36 cellular contexts compared by ENCODE assay signal in the genomic region with DNA sequence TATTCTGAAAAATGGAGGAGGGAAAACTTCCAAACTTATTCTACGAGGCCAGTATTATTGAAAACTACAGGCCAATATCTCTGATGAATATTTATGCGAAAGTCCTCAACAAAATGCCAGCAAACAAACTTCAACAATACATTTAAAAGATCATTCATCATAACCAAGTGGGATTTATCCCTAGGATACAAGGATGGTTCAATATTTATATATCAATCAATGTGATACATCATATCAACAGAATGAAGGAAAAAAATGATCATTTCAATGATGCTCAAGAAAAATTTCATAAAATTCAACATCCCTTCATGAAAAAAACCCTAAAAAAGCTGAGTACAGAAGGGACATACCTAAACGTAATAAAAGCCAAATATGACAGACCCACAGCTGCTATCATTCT. TPM values are rescaled to one million over a fixed set of nuclear protein-coding genes. Genes with fewer than 3 reads are reported as not detected.
"Had no signal": no experiment of that assay in that cellular context is flagged by ENCODE, and none has a peak within 500 bp of the region (broad histone marks: within the 10 kb centered on the region; RNA-seq: fewer than 3 reads in every experiment).

No MANE protein-coding gene starts in this region.

- DNase-seq: Karpas-422, Kasumi-1, MG63, MM.1S, MV-4-11, NCI-H1048, NCI-H1092, NCI-H1105, NCI-H1105 treated with DMSO at 0.1 percent for 48 hours, NCI-H1417, NCI-H1417 treated with DMSO at 0.1 percent for 48 hours, NCI-H1436, NCI-H1436 treated with DMSO at 0.1 percent for 48 hours, NCI-H146, NCI-H1694, NCI-H1694 treated with DMSO at 0.1 percent for 48 hours, NCI-H187, NCI-H187 treated with DMSO at 0.1 percent for 48 hours, NCI-H1930, NCI-H2029, NCI-H2029 treated with DMSO at 0.1 percent for 48 hours, NCI-H2081, NCI-H2081 treated with DMSO at 0.1 percent for 48 hours, NCI-H2107, NCI-H2171, NCI-H2171 treated with DMSO at 0.1 percent for 48 hours, NCI-H2227 treated with DMSO at 0.1 percent for 48 hours, NCI-H226, NCI-H345, NCI-H446, NCI-H446 treated with DMSO at 0.1 percent for 48 hours, NCI-H510A, NCI-H510A treated with DMSO at 0.1 percent for 48 hours had no signal

- H3K9ac ChIP-seq: KMS-11 had no signal

- H3K4me2 ChIP-seq: KMS-11 had no signal

- H3K27ac ChIP-seq: KMS-11 had no signal

- H3K4me3 ChIP-seq: MG63 had no signal

- H3K36me3 ChIP-seq: MG63 had no signal

- H3K27me3 ChIP-seq: MG63 had no signal

RNA-seq across cellular contexts. Expression of gene LMNTD1, which starts 45.9 kb away (rescaled TPM):
- total RNA-seq: LHCN-M2, MCF 10A had no signal
